ENCODE assay signal across 7 cellular contexts in genomic region chr7:156612930-156613329, GRCh38. TPM values are rescaled to one million over a fixed set of nuclear protein-coding genes. Genes with fewer than 3 reads are reported as not detected.
A peak's percentile ranks its signal among the peaks of the same experiment; 100 is the strongest.
DNase-seq lines count a peak whose midpoint lies in the region; ATAC-seq and TF ChIP-seq lines count a peak whose summit lies in the region.

No MANE protein-coding gene starts in this region.

- no peak overlapping the region for H3K27ac ChIP-seq in ascending aorta
- no peak overlapping the region for H3K27ac ChIP-seq in thyroid gland

- intact Hi-C loops in activated CD4-positive, alpha-beta T cell treated with anti-CD3 and anti-CD28 coated beads, Interleukin-2, amount 10 ng/mL, durations not matched to agents 24 days and 14 days (cut with micrococcal nuclease) = loop anchor here (1.0 to 10.0 kb wide), 5 partner anchors 27 to 1408 kb away; partner anchors contain the start of genes LMBR1 and RNF32
- intact Hi-C loops in ascending aorta (cut with DNase I) (no loop called here), thyroid gland (cut with DNase I) (no loop called here)

- no peak for TF ChIP-seq CTCF in ascending aorta (IDR thresholded peaks at IDR 0.05)
- TF ChIP-seq CTCF in thyroid gland (IDR thresholded peaks at IDR 0.05) = no peak

- H3K36me3 ChIP-seq in ascending aorta = no peaks in the 10 kb centered on the region
- no peaks in the 10 kb centered on the region for H3K36me3 ChIP-seq in thyroid gland

- H3K27ac Mint-ChIP-seq in activated CD4-positive, alpha-beta T cell treated with anti-CD3 and anti-CD28 coated beads, Interleukin-2, amount 10 ng/mL, durations not matched to agents 24 days and 14 days = peak overlapping the region; percentile 68
- peak overlapping the region; percentile 17 to 88 for H3K27ac Mint-ChIP-seq in effector memory CD8-positive, alpha-beta T cell

- peaks cover 67% of the 10 kb centered on the region for H3K27me3 Mint-ChIP-seq in activated CD4-positive, alpha-beta T cell treated with anti-CD3 and anti-CD28 coated beads, Interleukin-2, amount 10 ng/mL, durations not matched to agents 24 days and 14 days
- H3K27me3 Mint-ChIP-seq in effector memory CD8-positive, alpha-beta T cell = peaks cover 38 to 44% of the 10 kb centered on the region in 2 donors

- peaks cover 4% of the 10 kb centered on the region for H3K9me3 Mint-ChIP-seq in activated CD4-positive, alpha-beta T cell treated with anti-CD3 and anti-CD28 coated beads, Interleukin-2, amount 10 ng/mL, durations not matched to agents 24 days and 14 days
- no peaks in the 10 kb centered on the region for H3K9me3 Mint-ChIP-seq in effector memory CD8-positive, alpha-beta T cell

- H3K4me1 Mint-ChIP-seq in activated CD4-positive, alpha-beta T cell treated with anti-CD3 and anti-CD28 coated beads, Interleukin-2, amount 10 ng/mL, durations not matched to agents 24 days and 14 days = peaks cover 43% of the 10 kb centered on the region
- peaks cover 16 to 23% of the 10 kb centered on the region in 2 donors for H3K4me1 Mint-ChIP-seq in effector memory CD8-positive, alpha-beta T cell (ENCODE audit: low read depth in 2 of 2)

- H3K9me3 ChIP-seq in ascending aorta (no peaks in the 10 kb centered on the region), thyroid gland (no peaks in the 10 kb centered on the region)

- peak; percentile 95 for DNase-seq in activated CD4-positive, alpha-beta T cell treated with anti-CD3 and anti-CD28 coated beads, Interleukin-2, amount 10 ng/mL, durations not matched to agents 24 days and 14 days
- peak; percentile 33 to 59 (median 57) for DNase-seq in effector memory CD8-positive, alpha-beta T cell
- peak; percentile 64 for DNase-seq in stimulated activated naive CD4-positive, alpha-beta T cell treated with Interleukin-2 at 50 U/mL for 16 hours (lab: John Stamatoyannopoulos, UW)
- DNase-seq in ascending aorta (ENCODE audit: low spot score in 2 of 2) = no peak
- no peak for DNase-seq in NCI-H446 treated with DMSO at 0.1 percent for 48 hours (lab: John Stamatoyannopoulos, UW)
- no peak for DNase-seq in thyroid gland

- H3K27me3 ChIP-seq in ascending aorta (no peaks in the 10 kb centered on the region), thyroid gland (no peaks in the 10 kb centered on the region)

- H3K4me1 ChIP-seq in ascending aorta (no peaks in the 10 kb centered on the region), thyroid gland (peaks cover 11 to 16% of the 10 kb centered on the region in 2 donors)

- no peak overlapping the region for H3K4me3 ChIP-seq in ascending aorta
- H3K4me3 ChIP-seq in thyroid gland (replicated peaks in 1 of 3) = no peak overlapping the region

- peaks cover 7% of the 10 kb centered on the region for H3K36me3 Mint-ChIP-seq in activated CD4-positive, alpha-beta T cell treated with anti-CD3 and anti-CD28 coated beads, Interleukin-2, amount 10 ng/mL, durations not matched to agents 24 days and 14 days (ENCODE audit: low read depth)
- H3K36me3 Mint-ChIP-seq in effector memory CD8-positive, alpha-beta T cell (ENCODE audit: insufficient read depth) = peaks cover 14% of the 10 kb centered on the region

- TF ChIP-seq POLR2A in thyroid gland (IDR thresholded peaks at IDR 0.05) = no peak

- peak overlapping the region; percentile 70 for H3K4me3 Mint-ChIP-seq in activated CD4-positive, alpha-beta T cell treated with anti-CD3 and anti-CD28 coated beads, Interleukin-2, amount 10 ng/mL, durations not matched to agents 24 days and 14 days
- peak overlapping the region in 1 of 2 donors; percentile 50 for H3K4me3 Mint-ChIP-seq in effector memory CD8-positive, alpha-beta T cell

- WGBS in thyroid gland, 2 donors = 82 to 89% methylated on average over 10 of the region's 10 CpGs

- peak; percentile 54 for ATAC-seq in HG03108 (IDR thresholded peaks at IDR 0.05; ENCODE audit: unreplicated experiment)
- peak; percentile 96 for ATAC-seq in effector memory CD8-positive, alpha-beta T cell (replicated peaks)

RNA-seq across cellular contexts. Expression of gene RNF32, which starts 27.6 kb away (rescaled TPM):
- 2.3 and 2.4 TPM in 2 replicates for total RNA-seq in activated CD4-positive, alpha-beta T cell treated with anti-CD3 and anti-CD28 coated beads, Interleukin-2, amount 10 ng/mL, durations not matched to agents 24 days and 14 days
- total RNA-seq in ascending aorta (0.32 TPM), thyroid gland (1 to 10 TPM; 1.1 to 3.1 (median 1.4) TPM)

Comparison
In these comparisons a context has a peak if more than half of its experiments do, and no peak if none do; other contexts are left out.
1. DNase-seq: peak in activated CD4-positive, alpha-beta T cell treated with anti-CD3 and anti-CD28 coated beads, Interleukin-2, amount 10 ng/mL, durations not matched to agents 24 days and 14 days (single experiment), effector memory CD8-positive, alpha-beta T cell (3 of 3) and stimulated activated naive CD4-positive, alpha-beta T cell treated with Interleukin-2 at 50 U/mL for 16 hours (single experiment); none in ascending aorta (0 of 2), NCI-H446 treated with DMSO at 0.1 percent for 48 hours (single experiment) and thyroid gland (0 of 2).